11 cellular contexts compared by ENCODE assay signal in the genomic region with DNA sequence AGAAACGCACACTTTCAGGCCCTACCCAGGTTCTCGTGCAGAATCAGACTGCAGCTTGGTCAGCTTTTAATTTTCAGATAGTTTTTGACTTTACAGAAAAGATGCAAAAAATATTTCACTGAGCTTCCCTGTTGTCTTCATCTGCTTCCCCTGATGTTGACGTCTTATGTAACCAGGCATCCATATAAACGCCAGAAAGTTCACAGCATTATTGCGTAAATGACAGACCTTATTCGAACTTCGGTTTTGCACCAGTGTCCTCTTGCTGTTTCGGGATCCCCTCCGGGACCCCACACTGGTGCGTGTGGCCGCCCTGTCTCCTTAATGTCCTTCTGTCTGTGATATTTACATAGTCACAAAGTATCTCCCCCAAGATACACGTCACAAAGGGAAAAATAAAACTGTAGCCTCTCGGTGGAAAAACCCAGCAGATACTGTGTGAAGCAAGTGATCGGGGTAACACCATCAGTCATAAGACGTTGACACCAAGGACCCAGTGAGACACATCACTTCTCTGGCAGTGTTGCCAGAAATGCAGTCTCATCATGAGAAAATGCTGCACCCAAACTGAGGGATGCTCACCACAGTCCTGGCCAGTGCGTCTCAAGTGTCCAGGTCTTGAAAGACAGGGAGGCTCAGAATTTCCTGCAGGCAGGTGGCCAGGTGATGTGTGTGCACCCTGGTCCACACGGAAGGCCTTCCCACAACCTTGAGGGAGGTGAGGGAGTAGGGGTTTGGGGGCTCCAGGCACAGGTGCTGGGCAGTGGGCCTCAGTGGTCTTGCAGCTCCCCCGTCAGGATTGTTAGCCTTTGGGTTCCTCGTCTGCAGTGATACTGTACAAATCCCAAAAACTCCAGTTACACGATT. TPM values are rescaled to one million over a fixed set of nuclear protein-coding genes. Genes with fewer than 3 reads are reported as not detected.
DNase-seq lines count a peak whose midpoint lies in the region; FAIRE-seq and TF ChIP-seq lines count a peak whose summit lies in the region.
"Had no signal": no experiment of that assay in that cellular context is flagged by ENCODE, and none has a peak within 500 bp of the region (broad histone marks: within the 10 kb centered on the region; RNA-seq: fewer than 3 reads in every experiment).

No MANE protein-coding gene starts in this region.

- H3K4me3 ChIP-seq in AG10803 (ENCODE audit: low read length): no peak overlapping the region
- H3K4me3 ChIP-seq: SJSA1 had no signal

- peaks cover 50 to 53% (median 51%) of the 10 kb centered on the region in 3 donors for H3K4me1 Mint-ChIP-seq in IgD-negative memory B cell
- peaks cover 84% of the 10 kb centered on the region for H3K4me1 Mint-ChIP-seq in brain
- peaks cover 65% of the 10 kb centered on the region for H3K4me1 Mint-ChIP-seq in mesothelial cell of epicardium

- TF ChIP-seq CTCF in AG10803 (conservative IDR thresholded peaks at IDR 0.05; ENCODE audit: low read length): no peak
- no peak for TF ChIP-seq CTCF in brain (conservative IDR thresholded peaks at IDR 0.05)
- no peak for TF ChIP-seq CTCF in mesothelial cell of epicardium (IDR thresholded peaks at IDR 0.05; ENCODE audit: unreplicated experiment)

- H3K36me3 Mint-ChIP-seq in IgD-negative memory B cell (peaks cover 1% of the 10 kb centered on the region), brain (peaks cover 14% of the 10 kb centered on the region), mesothelial cell of epicardium (peaks cover 6% of the 10 kb centered on the region)

- no peak for FAIRE-seq in H54 (lab: Jason Lieb, UNC)
- FAIRE-seq: kidney had no signal

- TF ChIP-seq POLR2A in H54 (IDR thresholded peaks at IDR 0.05; ENCODE audit: low read depth, low read length): no peak

- H3K9me3 Mint-ChIP-seq in IgD-negative memory B cell (no peaks in the 10 kb centered on the region), brain (peaks cover 0 to 5% (median 0%) of the 10 kb centered on the region in 5 experiments), mesothelial cell of epicardium (no peaks in the 10 kb centered on the region)

- H3K27me3 Mint-ChIP-seq in IgD-negative memory B cell: no peaks in the 10 kb centered on the region
- H3K27me3 Mint-ChIP-seq in brain: peaks cover 3% of the 10 kb centered on the region
- H3K27me3 Mint-ChIP-seq in mesothelial cell of epicardium (ENCODE audit: low read depth): no peaks in the 10 kb centered on the region

- DNase-seq in AG10803 (ENCODE audit: low read depth) (peak; percentile 57), mesothelial cell of epicardium (ENCODE audit: low spot score in 2 of 2, unreplicated experiment in 2 of 2) (no peak), NCI-H748 (lab: John Stamatoyannopoulos, UW; ENCODE audit: unreplicated experiment) (no peak), H54 (ENCODE audit: insufficient read length, low spot score) (no peak), hypothalamus (lab: John Stamatoyannopoulos, UW) (no peak), GDM1 (lab: John Stamatoyannopoulos, UW) (no peak)

- peak overlapping the region; percentile 20 to 90 (median 76) for H3K4me3 Mint-ChIP-seq in IgD-negative memory B cell
- H3K4me3 Mint-ChIP-seq in brain: peak overlapping the region; percentile 27 to 79 (median 74)
- H3K4me3 Mint-ChIP-seq in mesothelial cell of epicardium: peak overlapping the region; percentile 64

- H3K27ac Mint-ChIP-seq in IgD-negative memory B cell (peak overlapping the region; percentile 86 to 95 (median 92)), brain (peak overlapping the region; percentile 83 to 99 (median 97)), mesothelial cell of epicardium (peak overlapping the region; percentile 97)

RNA-seq across cellular contexts. Expression of a gene that starts 4.3 kb away (rescaled TPM):
- polyA plus RNA-seq in IgD-negative memory B cell (37.3 TPM), brain (ENCODE audit: insufficient read depth, low read depth, low replicate concordance) (27.1 TPM)
- total RNA-seq in mesothelial cell of epicardium: 41.2 to 44.9 TPM (median 43.6 TPM) in 3 replicates

RNA-seq across cellular contexts. Expression of a gene that starts 19.2 kb away (rescaled TPM):
- polyA plus RNA-seq in IgD-negative memory B cell (not detected), brain (ENCODE audit: insufficient read depth, low read depth, low replicate concordance) (0.54 TPM)
- total RNA-seq in mesothelial cell of epicardium: not detected in 3 replicates
- total RNA-seq: aorta, kidney, SJSA1 had no signal
